ENCODE assay signal across 25 cellular contexts in the genomic region with DNA sequence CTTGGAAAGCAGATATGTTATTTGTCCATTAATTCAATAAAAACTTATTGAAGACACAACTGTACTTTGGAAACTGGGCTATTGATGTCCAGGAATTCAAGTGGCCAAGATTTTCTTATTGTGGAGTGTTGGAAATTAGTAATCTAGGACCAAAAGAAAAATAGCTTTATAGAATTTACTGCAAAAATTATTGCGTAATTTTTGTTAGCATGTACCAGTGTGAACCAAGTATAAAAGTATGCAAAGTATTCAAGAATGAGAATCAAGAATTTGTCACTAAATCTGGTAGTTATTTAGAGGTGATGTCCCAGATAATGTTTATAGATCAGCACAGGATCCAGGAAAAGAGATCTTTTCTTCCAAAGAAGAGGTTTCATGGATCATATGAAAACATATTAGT.
DNase-seq lines count a peak whose midpoint lies in the region; ATAC-seq, FAIRE-seq and TF ChIP-seq lines count a peak whose summit lies in the region.
"Had no signal": no experiment of that assay in that cellular context is flagged by ENCODE, and none has a peak within 500 bp of the region (broad histone marks: within the 10 kb centered on the region; RNA-seq: fewer than 3 reads in every experiment).

No MANE protein-coding gene starts in this region.

- no peaks in the 10 kb centered on the region for H3K4me1 ChIP-seq in HepG2 (ENCODE audit: insufficient read depth, low read length)
- no peaks in the 10 kb centered on the region for H3K4me1 ChIP-seq in right lobe of liver
- H3K4me1 ChIP-seq in astrocyte (ENCODE audit: insufficient read depth, low read length): no peaks in the 10 kb centered on the region
- H3K4me1 ChIP-seq in fibroblast of lung (ENCODE audit: control insufficient read depth, extremely low read depth, insufficient read depth, low read length): peaks cover 7% of the 10 kb centered on the region
- H3K4me1 ChIP-seq: BE2C had no signal

- H3K9me3 Mint-ChIP-seq in astrocyte (ENCODE audit: unreplicated experiment): no peaks in the 10 kb centered on the region

- no TSS peak for BruUV-seq in HepG2 (replicated peaks; lab: Mats Ljungman, UMichigan)

- intact Hi-C loops in HepG2 (cut with micrococcal nuclease; ENCODE audit: unreplicated experiment): no loop called here
- intact Hi-C loops in right lobe of liver (cut with DNase I): no loop called here

- FAIRE-seq in HepG2 (lab: Jason Lieb, UNC) (no peak), astrocyte (lab: Jason Lieb, UNC) (peak; percentile 73)

- 3% methylated on average over 1 of the region's 1 CpG for WGBS in HepG2 (ENCODE audit: low lambda C conversion rate)
- 63% methylated on average over 1 of the region's 1 CpG for WGBS in right lobe of liver (ENCODE audit: insufficient coverage, low coverage, low lambda C conversion rate, missing lambda C conversion rate)

- DNase-seq in HepG2 (ENCODE audit: low spot score): no peak
- DNase-seq in right lobe of liver: no peak
- DNase-seq in astrocyte (ENCODE audit: low read depth): no peak
- peak; percentile 2 to 8 for DNase-seq in fibroblast of lung (ENCODE audit: low read depth in 2 of 2)
- no peak for DNase-seq in NCI-H146 (lab: John Stamatoyannopoulos, UW)
- DNase-seq in iPS-NIHi7 (ENCODE audit: extremely low spot score): no peak
- no peak for DNase-seq in stimulated activated CD4-positive, alpha-beta T cell treated with anti-CD3 and anti-CD28 coated beads, Interleukin-1b, Interleukin-23, amount 100 ng/mL, for 48 hours
- DNase-seq in hypothalamus (lab: John Stamatoyannopoulos, UW): no peak
- DNase-seq: BE2C; CD4-positive, CD25-positive, alpha-beta regulatory T cell; COR-L47; DMS 273 treated with DMSO at 0.1 percent for 48 hours; DND-41; GDM1; NCI-H1105 treated with DMSO at 0.1 percent for 48 hours; NCI-H187; NCI-H2107; NCI-H510A; NCI-H82; PC-3; SIG-M5 had no signal

- no peak overlapping the region for H2AFZ ChIP-seq in HepG2 (ENCODE audit: low read length)
- H2AFZ ChIP-seq in astrocyte (ENCODE audit: low read depth, low read length): no peak overlapping the region
- no peak overlapping the region for H2AFZ ChIP-seq in fibroblast of lung (ENCODE audit: low read length)

- H3K27ac ChIP-seq in HepG2 (ENCODE audit: extremely low read length, insufficient read depth, low read length) (no peak overlapping the region), right lobe of liver (no peak overlapping the region), astrocyte (ENCODE audit: low read depth, low read length) (no peak overlapping the region), fibroblast of lung (ENCODE audit: insufficient read depth, low read length) (no peak overlapping the region)
- H3K27ac ChIP-seq: 22Rv1, RWPE1 had no signal

- H3K9ac ChIP-seq in HepG2 (ENCODE audit: insufficient read depth, low read depth, low read length): no peak overlapping the region
- no peak overlapping the region for H3K9ac ChIP-seq in astrocyte (ENCODE audit: low read length)
- no peak overlapping the region for H3K9ac ChIP-seq in fibroblast of lung (ENCODE audit: insufficient read depth, low read length)

- H3K9me3 ChIP-seq in HepG2 (ENCODE audit: low read length) (no peaks in the 10 kb centered on the region), right lobe of liver (no peaks in the 10 kb centered on the region), astrocyte (ENCODE audit: insufficient read depth, low read depth, low read length) (no peaks in the 10 kb centered on the region), fibroblast of lung (ENCODE audit: control insufficient read depth, insufficient read depth, low read depth, low read length) (no peaks in the 10 kb centered on the region)
- H3K9me3 ChIP-seq: BE2C had no signal

- no peak for TF ChIP-seq CTCF in HepG2 (CRISPR knock-in tag; IDR thresholded peaks at IDR 0.05)
- no peak for TF ChIP-seq CTCF in right lobe of liver (IDR thresholded peaks at IDR 0.05)
- TF ChIP-seq CTCF in astrocyte (IDR thresholded peaks at IDR 0.05; ENCODE audit: insufficient read depth, low read depth, low read length): no peak
- TF ChIP-seq CTCF in fibroblast of lung (conservative IDR thresholded peaks at IDR 0.05 in 1 of 2, IDR thresholded peaks at IDR 0.05 in 1 of 2; ENCODE audit: low read depth in 1 of 2, low read length in 2 of 2): no peak

- no peak overlapping the region for H3K4me2 ChIP-seq in HepG2 (ENCODE audit: low read depth, low read length)
- H3K4me2 ChIP-seq in astrocyte (ENCODE audit: low read length): no peak overlapping the region
- no peak overlapping the region for H3K4me2 ChIP-seq in fibroblast of lung (ENCODE audit: extremely low read depth, insufficient read depth, low read length)

- no peaks in the 10 kb centered on the region for H3K36me3 Mint-ChIP-seq in astrocyte (ENCODE audit: low read depth, unreplicated experiment)
- H3K36me3 Mint-ChIP-seq: CD4-positive, CD25-positive, alpha-beta regulatory T cell; IgD-negative memory B cell had no signal

- H3K27me3 Mint-ChIP-seq in astrocyte (ENCODE audit: low read depth, unreplicated experiment): no peaks in the 10 kb centered on the region
- H3K27me3 Mint-ChIP-seq: CD4-positive, CD25-positive, alpha-beta regulatory T cell; IgD-negative memory B cell had no signal

- H3K4me3 Mint-ChIP-seq in astrocyte (ENCODE audit: unreplicated experiment): no peak overlapping the region
- H3K4me3 Mint-ChIP-seq: CD4-positive, CD25-positive, alpha-beta regulatory T cell; IgD-negative memory B cell had no signal

- in situ Hi-C loops in HepG2 (cut with HindIII; ENCODE audit: extremely low pct_ligation_motif_present, low pct_unique_long_range_greater_than_20kb): no loop called here

- ATAC-seq in HepG2 (no peak), right lobe of liver (no peak)
- ATAC-seq: PC-3, SK-N-SH treated with all-trans-retinoic acid at 6 μM for 48 hours had no signal

- POLR2A ChIA-PET in HepG2 (lab: Yijun Ruan, JAX): no interaction called here

- TF ChIP-seq POLR2A in HepG2 (IDR thresholded peaks at IDR 0.05; ENCODE audit: insufficient read depth in 1 of 2, low read depth in 2 of 2, low read length in 2 of 2): no peak
- no peak for TF ChIP-seq POLR2A in right lobe of liver (IDR thresholded peaks at IDR 0.05)

- no peak overlapping the region for H3K27ac Mint-ChIP-seq in astrocyte (ENCODE audit: unreplicated experiment)
- H3K27ac Mint-ChIP-seq: CD4-positive, CD25-positive, alpha-beta regulatory T cell; IgD-negative memory B cell had no signal

- H3K79me2 ChIP-seq in HepG2 (ENCODE audit: insufficient read depth, low read length) (no peaks in the 10 kb centered on the region), astrocyte (ENCODE audit: insufficient read depth, low read length) (no peaks in the 10 kb centered on the region), fibroblast of lung (ENCODE audit: control insufficient read depth, insufficient read depth, low read length) (no peaks in the 10 kb centered on the region)

- H3K36me3 ChIP-seq in HepG2 (replicated peaks in 1 of 2; ENCODE audit: control insufficient read depth in 1 of 2, insufficient read depth in 2 of 2, low read length in 2 of 2): no peaks in the 10 kb centered on the region
- H3K36me3 ChIP-seq in right lobe of liver: no peaks in the 10 kb centered on the region
- no peaks in the 10 kb centered on the region for H3K36me3 ChIP-seq in astrocyte (ENCODE audit: insufficient read depth, low read length)
- no peaks in the 10 kb centered on the region for H3K36me3 ChIP-seq in fibroblast of lung (ENCODE audit: control insufficient read depth, insufficient read depth, low read length)
- H3K36me3 ChIP-seq: BE2C had no signal

- no peak for TF ChIP-seq RAD21 in HepG2 (CRISPR knock-in tag; IDR thresholded peaks at IDR 0.05)

- H3K27me3 ChIP-seq in HepG2 (ENCODE audit: control insufficient read depth in 1 of 2, insufficient read depth in 2 of 2, low read length in 2 of 2) (no peaks in the 10 kb centered on the region), right lobe of liver (no peaks in the 10 kb centered on the region), astrocyte (ENCODE audit: insufficient read depth, low read length) (no peaks in the 10 kb centered on the region), fibroblast of lung (ENCODE audit: control insufficient read depth, insufficient read depth, low read length) (no peaks in the 10 kb centered on the region)
- H3K27me3 ChIP-seq: BE2C had no signal

- CTCF ChIA-PET in HepG2 (lab: Yijun Ruan, JAX; ENCODE audit: low intra/inter-chr PET ratio, low total read pairs): no interaction called here

- H4K20me1 ChIP-seq in HepG2 (ENCODE audit: insufficient read depth, low read length): no peaks in the 10 kb centered on the region
- no peaks in the 10 kb centered on the region for H4K20me1 ChIP-seq in astrocyte (ENCODE audit: insufficient read depth, low read length)
- H4K20me1 ChIP-seq in fibroblast of lung (ENCODE audit: control insufficient read depth, extremely low read depth, insufficient read depth, low read length): no peaks in the 10 kb centered on the region

- TF ChIP-seq EP300 in HepG2 (IDR thresholded peaks at IDR 0.05; ENCODE audit: low read depth in 2 of 2, low read length in 2 of 2) (no peak), HepG2 (CRISPR knock-in tag; IDR thresholded peaks at IDR 0.05; ENCODE audit: borderline replicate concordance) (no peak)

- H3K4me3 ChIP-seq in HepG2 (replicated peaks in 1 of 3; ENCODE audit: insufficient read depth in 1 of 3, low read depth in 2 of 3, low read length in 3 of 3): no peak overlapping the region
- no peak overlapping the region for H3K4me3 ChIP-seq in right lobe of liver
- no peak overlapping the region for H3K4me3 ChIP-seq in astrocyte (ENCODE audit: insufficient read depth, low read depth, low read length)
- no peak overlapping the region for H3K4me3 ChIP-seq in fibroblast of lung (replicated peaks in 1 of 4; ENCODE audit: control extremely low read depth in 1 of 4, insufficient read depth in 1 of 4, low read depth in 3 of 4, low read length in 4 of 4)

- H3K4me1 Mint-ChIP-seq in astrocyte (ENCODE audit: low read depth, unreplicated experiment): peaks cover 5% of the 10 kb centered on the region
- H3K4me1 Mint-ChIP-seq: CD4-positive, CD25-positive, alpha-beta regulatory T cell; IgD-negative memory B cell had no signal

TF ChIP-seq in HepG2, 621 proteins besides CTCF, POLR2A, EP300 and RAD21:
- TF ChIP-seq POLR2AphosphoS2 (IDR thresholded peaks at IDR 0.05; ENCODE audit: low read depth, low read length) (no peak), BORCS8-MEF2B (CRISPR knock-in tag; IDR thresholded peaks at IDR 0.05) (no peak), TCF7 (IDR thresholded peaks at IDR 0.05; ENCODE audit: low read depth) (no peak), ZNF850 (CRISPR knock-in tag; conservative IDR thresholded peaks at IDR 0.05) (no peak), ZNF431 (CRISPR knock-in tag; IDR thresholded peaks at IDR 0.05; ENCODE audit: borderline replicate concordance, low read depth) (no peak), ZNF282 (IDR thresholded peaks at IDR 0.05; ENCODE audit: partially characterized antibody) (no peak), ZFP1 (CRISPR knock-in tag; IDR thresholded peaks at IDR 0.05) (no peak), KLF13 (CRISPR knock-in tag; IDR thresholded peaks at IDR 0.05) (no peak), CEBPB (IDR thresholded peaks at IDR 0.05; ENCODE audit: borderline replicate concordance, low read depth, low read length) (peak; percentile 61)
TF ChIP-seq in HepG2: peak in this region for 1.

Comparison
In these comparisons a context has a peak if more than half of its experiments do, and no peak if none do; other contexts are left out.
1. DNase-seq: peak in fibroblast of lung (2 of 2); none in HepG2 (single experiment), right lobe of liver (0 of 3), astrocyte (single experiment), NCI-H146 (single experiment), iPS-NIHi7 (single experiment), stimulated activated CD4-positive, alpha-beta T cell treated with anti-CD3 and anti-CD28 coated beads, Interleukin-1b, Interleukin-23, amount 100 ng/mL, for 48 hours (single experiment) and hypothalamus (0 of 51).